In the genomic region with DNA sequence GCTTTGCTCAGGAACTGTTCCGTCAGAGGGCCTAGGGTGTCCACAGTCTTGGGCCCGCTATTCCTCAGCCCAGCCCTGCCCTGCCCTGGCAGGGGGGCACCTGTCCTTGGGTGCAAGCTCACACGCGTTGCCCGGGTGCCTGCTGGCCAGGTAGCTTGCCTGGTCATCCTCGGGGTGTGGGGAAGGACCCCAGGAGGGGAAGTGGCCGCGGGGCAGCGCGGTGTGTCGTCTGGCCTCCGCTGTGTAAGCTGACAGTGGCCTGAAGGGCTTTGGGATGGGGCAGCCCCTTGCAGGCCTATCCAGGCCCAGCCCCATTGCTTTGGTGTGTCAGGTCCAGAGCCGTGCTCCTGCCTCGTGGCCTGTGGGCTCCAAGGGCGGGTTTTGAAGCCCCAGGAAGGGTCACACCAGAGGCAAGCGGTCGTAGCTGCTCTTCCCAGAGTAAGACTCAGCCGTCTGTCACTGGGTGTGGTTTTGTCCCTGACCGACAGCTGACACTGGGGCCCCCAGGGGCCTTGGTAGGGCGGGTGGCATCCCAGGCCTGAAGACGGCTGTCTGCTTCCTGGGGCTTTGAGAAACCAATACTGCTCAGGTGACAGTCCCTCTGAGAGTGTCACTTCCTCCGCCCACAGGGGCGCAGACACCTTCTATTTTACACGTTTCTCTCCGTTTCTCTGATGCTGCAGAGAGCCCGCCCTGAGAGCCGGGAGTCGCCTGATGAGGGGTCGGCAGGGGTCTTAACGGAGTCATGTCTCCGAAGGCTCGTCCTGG, we compare ENCODE assay signal across 8 cellular contexts.
DNase-seq lines count a peak whose midpoint lies in the region; ATAC-seq, FAIRE-seq and TF ChIP-seq lines count a peak whose summit lies in the region.

No MANE protein-coding gene starts in this region.

- DNase-seq in Jurkat, Clone E6-1 (ENCODE audit: low read depth, low spot score) = peak; percentile 62
- peak; percentile 85 for DNase-seq in activated T-cell treated with anti-CD3 and anti-CD28 coated beads, Interleukin-2, amount 50 U/mL, for 24 hours
- DNase-seq in kidney (no peak), hepatic stellate cell (ENCODE audit: low spot score) (no peak), type B pancreatic cell (ENCODE audit: extremely low spot score, unreplicated experiment) (no peak)
- peak; percentile 74 to 76 for DNase-seq in stimulated activated CD8-positive, alpha-beta memory T cell treated with anti-CD3 and anti-CD28 coated beads, Interleukin-2, amount 100 ng/mL, for 48 hours (ENCODE audit: low read depth in 2 of 2)

- TF ChIP-seq CTCF in kidney (IDR thresholded peaks at IDR 0.05; ENCODE audit: borderline replicate concordance, extremely low read depth, insufficient read depth) = no peak
- TF ChIP-seq CTCF in type B pancreatic cell (conservative IDR thresholded peaks at IDR 0.05) = no peak

- H3K36me3 ChIP-seq in BLaER1 (peaks cover 21% of the 10 kb centered on the region), kidney (ENCODE audit: control insufficient read depth in 1 of 2, insufficient read depth in 2 of 2, low read length in 2 of 2) (peaks cover 0 to 14% of the 10 kb centered on the region in 2 donors)

- peak overlapping the region; percentile 97 for H3K27ac Mint-ChIP-seq in activated T-cell treated with anti-CD3 and anti-CD28 coated beads, Interleukin-2, amount 50 U/mL, for 24 hours
- H3K27ac Mint-ChIP-seq in type B pancreatic cell = no peak overlapping the region

- intact Hi-C loops in kidney (cut with DNase I) = no loop called here

- no peak for FAIRE-seq in kidney (lab: Jason Lieb, UNC)

- no peaks in the 10 kb centered on the region; the same call in 1 of the 2 replicates for H3K27me3 ChIP-seq in BLaER1

- H3K27me3 Mint-ChIP-seq in activated T-cell treated with anti-CD3 and anti-CD28 coated beads, Interleukin-2, amount 50 U/mL, for 24 hours = no peaks in the 10 kb centered on the region
- no peaks in the 10 kb centered on the region for H3K27me3 Mint-ChIP-seq in type B pancreatic cell

- H3K9me3 Mint-ChIP-seq in activated T-cell treated with anti-CD3 and anti-CD28 coated beads, Interleukin-2, amount 50 U/mL, for 24 hours = no peaks in the 10 kb centered on the region
- no peaks in the 10 kb centered on the region for H3K9me3 Mint-ChIP-seq in type B pancreatic cell

- H3K36me3 Mint-ChIP-seq in activated T-cell treated with anti-CD3 and anti-CD28 coated beads, Interleukin-2, amount 50 U/mL, for 24 hours (ENCODE audit: low read depth) = peaks cover 39% of the 10 kb centered on the region
- no peaks in the 10 kb centered on the region for H3K36me3 Mint-ChIP-seq in type B pancreatic cell

- peak overlapping the region; percentile 83 for H3K4me3 Mint-ChIP-seq in activated T-cell treated with anti-CD3 and anti-CD28 coated beads, Interleukin-2, amount 50 U/mL, for 24 hours
- no peak overlapping the region for H3K4me3 Mint-ChIP-seq in type B pancreatic cell

- peaks cover 73% of the 10 kb centered on the region for H3K4me1 Mint-ChIP-seq in activated T-cell treated with anti-CD3 and anti-CD28 coated beads, Interleukin-2, amount 50 U/mL, for 24 hours (ENCODE audit: low read depth)
- peaks cover 5% of the 10 kb centered on the region for H3K4me1 Mint-ChIP-seq in type B pancreatic cell (ENCODE audit: unreplicated experiment)

- no peaks in the 10 kb centered on the region for H3K9me3 ChIP-seq in BLaER1
- no peaks in the 10 kb centered on the region for H3K9me3 ChIP-seq in kidney (ENCODE audit: control insufficient read depth in 1 of 2, low read length in 2 of 2)

- peak; percentile 73 for ATAC-seq in GM21381 (IDR thresholded peaks at IDR 0.05; ENCODE audit: unreplicated experiment)

- H3K4me1 ChIP-seq in BLaER1 = peaks cover 85% of the 10 kb centered on the region
- peaks cover 24 to 39% of the 10 kb centered on the region in 2 donors for H3K4me1 ChIP-seq in kidney (ENCODE audit: control insufficient read depth in 1 of 2, insufficient read depth in 1 of 2, low read depth in 1 of 2, low read length in 2 of 2)

- H3K27ac ChIP-seq in BLaER1 = peak overlapping the region; percentile 99
- peak overlapping the region; percentile 54 to 71 for H3K27ac ChIP-seq in kidney (ENCODE audit: low read depth in 2 of 2, low read length in 2 of 2)

- H4K20me1 ChIP-seq in BLaER1 = peaks cover 96% of the 10 kb centered on the region

- peak overlapping the region; percentile 90 for H3K9ac ChIP-seq in BLaER1
- peak overlapping the region in 1 of 2 donors; percentile 40 for H3K9ac ChIP-seq in kidney (ENCODE audit: low read length in 2 of 2)

- H3K4me2 ChIP-seq in BLaER1 = peak overlapping the region; percentile 100

- H3K4me3 ChIP-seq in BLaER1 = peak overlapping the region; percentile 62
- H3K4me3 ChIP-seq in Jurkat, Clone E6-1 (ENCODE audit: low read length) = peak overlapping the region; percentile 61
- H3K4me3 ChIP-seq in kidney (ENCODE audit: low read length in 2 of 2) = no peak overlapping the region

Comparison
In these comparisons a context has a peak if more than half of its experiments do, and no peak if none do; other contexts are left out.
1. H3K4me3 ChIP-seq: peak in BLaER1 (single experiment) and Jurkat, Clone E6-1 (single experiment); none in kidney (0 of 2).
2. DNase-seq: peak in Jurkat, Clone E6-1 (single experiment), activated T-cell treated with anti-CD3 and anti-CD28 coated beads, Interleukin-2, amount 50 U/mL, for 24 hours (single experiment) and stimulated activated CD8-positive, alpha-beta memory T cell treated with anti-CD3 and anti-CD28 coated beads, Interleukin-2, amount 100 ng/mL, for 48 hours (2 of 2); none in kidney (single experiment), hepatic stellate cell (single experiment) and type B pancreatic cell (single experiment).